8 cellular contexts compared by ENCODE assay signal in the genomic region with DNA sequence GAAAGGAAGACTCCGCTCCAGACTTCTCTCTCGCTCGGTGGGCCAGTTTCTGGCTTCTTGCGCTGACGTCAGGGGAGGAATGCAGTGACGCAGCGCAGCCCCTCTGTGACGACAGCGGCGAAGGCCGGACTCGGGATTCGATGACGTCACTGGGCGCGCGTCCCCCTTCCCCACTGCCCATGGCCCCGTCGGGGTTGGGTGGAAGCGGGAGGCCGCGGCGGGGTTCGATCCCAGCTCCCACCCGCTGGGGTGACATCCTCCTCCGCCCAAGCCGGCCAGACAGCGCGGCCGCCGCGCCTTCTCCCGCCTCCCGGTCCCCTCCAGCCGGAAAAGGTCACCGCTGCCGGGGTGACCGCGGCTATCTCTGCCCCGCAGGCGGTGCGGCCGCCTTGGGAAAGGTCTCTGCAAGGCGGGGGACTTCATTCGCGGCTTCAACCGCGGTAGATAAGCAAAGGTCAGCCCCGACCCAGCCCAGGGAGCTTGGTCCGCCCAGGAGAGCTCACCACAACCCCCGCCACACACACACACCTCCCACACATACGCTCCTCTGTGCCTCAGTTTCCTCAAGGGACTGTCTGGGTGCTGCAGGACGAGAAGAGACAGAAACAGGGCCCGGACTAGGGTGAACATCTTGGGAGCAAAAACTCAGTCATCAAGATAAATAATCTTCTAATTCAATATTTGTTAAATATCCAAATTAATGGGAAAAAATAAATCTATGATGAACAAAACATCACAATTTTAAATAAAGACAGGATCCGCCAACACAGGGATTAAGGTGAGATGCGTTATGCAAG. TPM values are rescaled to one million over a fixed set of nuclear protein-coding genes. Genes with fewer than 3 reads are reported as not detected.
A peak's percentile ranks its signal among the peaks of the same experiment; 100 is the strongest.
DNase-seq lines count a peak whose midpoint lies in the region; ATAC-seq, FAIRE-seq and TF ChIP-seq lines count a peak whose summit lies in the region.

No MANE protein-coding gene starts in this region.

- peak overlapping the region; percentile 94 to 97 for H3K27ac Mint-ChIP-seq in natural killer cell treated with Interleukin-12 subunit alpha and Interleukin-12 subunit beta and Interleukin-15 and Interleukin-18, amount 100 ng/mL, for 72 hours

- H3K9me3 ChIP-seq in SJSA1 (replicated peaks) (no peaks in the 10 kb centered on the region), endothelial cell of umbilical vein (replicated peaks; ENCODE audit: control insufficient read depth, insufficient read depth, low read length) (no peaks in the 10 kb centered on the region)

- peak; percentile 18 for ATAC-seq in GM18868 (IDR thresholded peaks at IDR 0.05; ENCODE audit: unreplicated experiment)
- ATAC-seq in HG03064 (IDR thresholded peaks at IDR 0.05; ENCODE audit: low read depth, unreplicated experiment): peak; percentile 23
- peak; percentile 47 to 58 for ATAC-seq in natural killer cell treated with Interleukin-12 subunit alpha and Interleukin-12 subunit beta and Interleukin-15 and Interleukin-18, amount 100 ng/mL, for 72 hours

- no peaks in the 10 kb centered on the region for H3K27me3 Mint-ChIP-seq in natural killer cell treated with Interleukin-12 subunit alpha and Interleukin-12 subunit beta and Interleukin-15 and Interleukin-18, amount 100 ng/mL, for 72 hours

- dilution Hi-C loops in endothelial cell of umbilical vein (cut with MboI; ENCODE audit: extremely low pct_ligation_motif_present, low sequenced_read_pairs): no loop called here

- POLR2A ChIA-PET in endothelial cell of umbilical vein (lab: Charles Lee): no interaction called here

- no peaks in the 10 kb centered on the region for H3K27me3 ChIP-seq in SJSA1 (replicated peaks)
- no peaks in the 10 kb centered on the region for H3K27me3 ChIP-seq in endothelial cell of umbilical vein (ENCODE audit: control insufficient read depth in 2 of 2, insufficient read depth in 2 of 2, low read length in 2 of 2)

- peak overlapping the region; percentile 81 for H2AFZ ChIP-seq in endothelial cell of umbilical vein (ENCODE audit: low read depth, low read length)

- TF ChIP-seq CTCF in C4-2B (conservative IDR thresholded peaks at IDR 0.05) (no peak), endothelial cell of umbilical vein (IDR thresholded peaks at IDR 0.05; ENCODE audit: extremely low read depth in 1 of 2, insufficient read depth in 1 of 2, low read depth in 1 of 2, low read length in 2 of 2) (no peak)

- H3K4me1 Mint-ChIP-seq in natural killer cell treated with Interleukin-12 subunit alpha and Interleukin-12 subunit beta and Interleukin-15 and Interleukin-18, amount 100 ng/mL, for 72 hours (ENCODE audit: low read depth in 2 of 2): peaks cover 23 to 33% of the 10 kb centered on the region in 2 donors

- peak overlapping the region; percentile 94 for H3K9ac ChIP-seq in endothelial cell of umbilical vein (replicated peaks; ENCODE audit: extremely low read depth, insufficient read depth, low read length)

- H3K36me3 ChIP-seq in SJSA1: no peaks in the 10 kb centered on the region
- H3K36me3 ChIP-seq in endothelial cell of umbilical vein (ENCODE audit: control insufficient read depth in 2 of 2, extremely low read depth in 1 of 2, insufficient read depth in 2 of 2, low read length in 2 of 2): no peaks in the 10 kb centered on the region

- BruUV-seq in endothelial cell of umbilical vein (replicated peaks; lab: Mats Ljungman, UMichigan): TSS peak; percentile 73

- H3K36me3 Mint-ChIP-seq in natural killer cell treated with Interleukin-12 subunit alpha and Interleukin-12 subunit beta and Interleukin-15 and Interleukin-18, amount 100 ng/mL, for 72 hours: no peaks in the 10 kb centered on the region

- peaks cover 8% of the 10 kb centered on the region for H3K79me2 ChIP-seq in endothelial cell of umbilical vein (ENCODE audit: control insufficient read depth, insufficient read depth, low read length)

- FAIRE-seq in endothelial cell of umbilical vein (lab: Jason Lieb, UNC): no peak

- no peaks in the 10 kb centered on the region for H3K9me3 Mint-ChIP-seq in natural killer cell treated with Interleukin-12 subunit alpha and Interleukin-12 subunit beta and Interleukin-15 and Interleukin-18, amount 100 ng/mL, for 72 hours

- DNase-seq in SJSA1 (ENCODE audit: low read depth in 1 of 2, low spot score in 2 of 2) (peak in 1 of 2 experiments; percentile 98), endothelial cell of umbilical vein (ENCODE audit: low read depth, low spot score) (no peak), putamen (ENCODE audit: low spot score) (no peak), activated gamma-delta T cell (lab: John Stamatoyannopoulos, UW) (no peak)
- no peak for DNase-seq in natural killer cell treated with Interleukin-12 subunit alpha and Interleukin-12 subunit beta and Interleukin-15 and Interleukin-18, amount 100 ng/mL, for 72 hours (ENCODE audit: low spot score)

- H3K9me1 ChIP-seq in endothelial cell of umbilical vein (replicated peaks; ENCODE audit: control insufficient read depth, extremely low read depth, insufficient read depth, low read length): no peaks in the 10 kb centered on the region

- peak; percentile 68 for TF ChIP-seq POLR2A in endothelial cell of umbilical vein (IDR thresholded peaks at IDR 0.05; ENCODE audit: low read depth, low read length)

- peak overlapping the region; percentile 62 for H3K4me2 ChIP-seq in endothelial cell of umbilical vein (ENCODE audit: insufficient read depth, low read length)

- H3K27ac ChIP-seq in C4-2B (peak overlapping the region; percentile 91), SJSA1 (peak overlapping the region; percentile 89), endothelial cell of umbilical vein (ENCODE audit: insufficient read depth, low read depth, low read length) (peak overlapping the region; percentile 91)

- CTCF ChIA-PET in endothelial cell of umbilical vein (lab: Charles Lee): interaction anchor here (0.6 to 2.9 kb wide), 8 partner anchors 10 to 75 kb away, joined by 3 to 11 read pairs (median 4); a partner anchor contains a TSS

- no peaks in the 10 kb centered on the region for H4K20me1 ChIP-seq in endothelial cell of umbilical vein (replicated peaks; ENCODE audit: control insufficient read depth, extremely low read depth, insufficient read depth, low read length)

- intact Hi-C loops in endothelial cell of umbilical vein (cut with micrococcal nuclease): loop anchor here (1.0 to 5.0 kb wide), 6 partner anchors 21 to 905 kb away; a partner anchor contains a TSS

- H3K4me3 ChIP-seq in SJSA1 (peak overlapping the region; percentile 61), endothelial cell of umbilical vein (replicated peaks in 1 of 3; ENCODE audit: insufficient read depth in 1 of 3, low read depth in 1 of 3, low read length in 3 of 3) (peak overlapping the region; percentile 35 to 73 (median 63))

- H3K4me3 Mint-ChIP-seq in natural killer cell treated with Interleukin-12 subunit alpha and Interleukin-12 subunit beta and Interleukin-15 and Interleukin-18, amount 100 ng/mL, for 72 hours: peak overlapping the region; percentile 95

- peaks cover 8% of the 10 kb centered on the region for H3K4me1 ChIP-seq in SJSA1 (replicated peaks)
- peaks cover 20% of the 10 kb centered on the region for H3K4me1 ChIP-seq in endothelial cell of umbilical vein (ENCODE audit: control insufficient read depth, extremely low read depth, insufficient read depth, low read length)

RNA-seq across cellular contexts. Expression of a gene that starts 0.8 kb away (rescaled TPM):
- total RNA-seq in SJSA1 (2014; rRNA removed; shearing (Covaris generic)): 2.6 and 3.6 TPM in 2 replicates
- total RNA-seq in endothelial cell of umbilical vein: 14.4 and 14.7 TPM in 2 replicates
- polyA plus RNA-seq in endothelial cell of umbilical vein: 2.2 and 2.3 TPM in 2 replicates
- polyA plus RNA-seq in endothelial cell of umbilical vein (2011; cell fraction: cytosol; rRNA removed): 1.5 and 1.8 TPM in 2 replicates
- 5.0 and 6.1 TPM in 2 replicates for polyA plus RNA-seq in endothelial cell of umbilical vein (2011; cell fraction: nucleus; rRNA removed)
- polyA plus RNA-seq in endothelial cell of umbilical vein (2012): 4.5 and 6.4 TPM in 2 replicates
- polyA minus RNA-seq in endothelial cell of umbilical vein: 2.0 and 2.7 TPM in 2 replicates
- 8.4 TPM for polyA minus RNA-seq in endothelial cell of umbilical vein (2011; cell fraction: cytosol; rRNA and poly(A)+ RNA removed)
- polyA minus RNA-seq in endothelial cell of umbilical vein (2011; cell fraction: nucleus; rRNA and poly(A)+ RNA removed): 2.3 and 7.0 TPM in 2 replicates
- 10 to 100 TPM; 13.4 to 16.4 TPM for total RNA-seq in natural killer cell treated with Interleukin-12 subunit alpha and Interleukin-12 subunit beta and Interleukin-15 and Interleukin-18, amount 100 ng/mL, for 72 hours

RNA-seq across cellular contexts. Expression of a gene that starts 21.0 kb away (rescaled TPM):
- not detected in 2 replicates for total RNA-seq in SJSA1 (2014; rRNA removed; shearing (Covaris generic))
- not detected in 2 replicates for total RNA-seq in endothelial cell of umbilical vein
- not detected in 2 replicates for polyA plus RNA-seq in endothelial cell of umbilical vein
- polyA plus RNA-seq in endothelial cell of umbilical vein (2011; cell fraction: cytosol; rRNA removed): not detected in 2 replicates
- polyA plus RNA-seq in endothelial cell of umbilical vein (2011; cell fraction: nucleus; rRNA removed): not detected in 2 replicates
- not detected in 2 replicates for polyA plus RNA-seq in endothelial cell of umbilical vein (2012)
- not detected in 2 replicates for polyA minus RNA-seq in endothelial cell of umbilical vein
- not detected for polyA minus RNA-seq in endothelial cell of umbilical vein (2011; cell fraction: cytosol; rRNA and poly(A)+ RNA removed)
- polyA minus RNA-seq in endothelial cell of umbilical vein (2011; cell fraction: nucleus; rRNA and poly(A)+ RNA removed): not detected in 2 replicates
- total RNA-seq in natural killer cell treated with Interleukin-12 subunit alpha and Interleukin-12 subunit beta and Interleukin-15 and Interleukin-18, amount 100 ng/mL, for 72 hours: not detected

RNA-seq across cellular contexts. Expression of a gene that starts 24.6 kb away (rescaled TPM):
- total RNA-seq in SJSA1 (2014; rRNA removed; shearing (Covaris generic)): 2.0 and 4.0 TPM in 2 replicates
- 3.7 and 4.5 TPM in 2 replicates for total RNA-seq in endothelial cell of umbilical vein
- 1.6 and 1.8 TPM in 2 replicates for polyA plus RNA-seq in endothelial cell of umbilical vein
- polyA plus RNA-seq in endothelial cell of umbilical vein (2011; cell fraction: cytosol; rRNA removed): 1.6 and 1.9 TPM in 2 replicates
- 0.86 and 1.1 TPM in 2 replicates for polyA plus RNA-seq in endothelial cell of umbilical vein (2011; cell fraction: nucleus; rRNA removed)
- 2.1 and 2.4 TPM in 2 replicates for polyA plus RNA-seq in endothelial cell of umbilical vein (2012)
- 1.1 and 1.8 TPM in 2 replicates for polyA minus RNA-seq in endothelial cell of umbilical vein
- polyA minus RNA-seq in endothelial cell of umbilical vein (2011; cell fraction: cytosol; rRNA and poly(A)+ RNA removed): 8.2 TPM
- polyA minus RNA-seq in endothelial cell of umbilical vein (2011; cell fraction: nucleus; rRNA and poly(A)+ RNA removed): 0.14 and 0.38 TPM in 2 replicates
- 10 to 100 TPM; 34.9 to 44.0 TPM for total RNA-seq in natural killer cell treated with Interleukin-12 subunit alpha and Interleukin-12 subunit beta and Interleukin-15 and Interleukin-18, amount 100 ng/mL, for 72 hours

RNA-seq across cellular contexts. Expression of a gene that starts 54.7 kb away (rescaled TPM):
- total RNA-seq in SJSA1 (2014; rRNA removed; shearing (Covaris generic)): 28.2 and 29.1 TPM in 2 replicates
- 42.4 and 47.9 TPM in 2 replicates for total RNA-seq in endothelial cell of umbilical vein
- polyA plus RNA-seq in endothelial cell of umbilical vein: 41.9 and 50.5 TPM in 2 replicates
- polyA plus RNA-seq in endothelial cell of umbilical vein (2011; cell fraction: cytosol; rRNA removed): 17.5 and 25.6 TPM in 2 replicates
- polyA plus RNA-seq in endothelial cell of umbilical vein (2011; cell fraction: nucleus; rRNA removed): 124 and 130 TPM in 2 replicates
- polyA plus RNA-seq in endothelial cell of umbilical vein (2012): 25.6 and 28.5 TPM in 2 replicates
- 32.7 and 34.6 TPM in 2 replicates for polyA minus RNA-seq in endothelial cell of umbilical vein
- 11.8 TPM for polyA minus RNA-seq in endothelial cell of umbilical vein (2011; cell fraction: cytosol; rRNA and poly(A)+ RNA removed)
- polyA minus RNA-seq in endothelial cell of umbilical vein (2011; cell fraction: nucleus; rRNA and poly(A)+ RNA removed): 27.6 and 31.1 TPM in 2 replicates
- total RNA-seq in natural killer cell treated with Interleukin-12 subunit alpha and Interleukin-12 subunit beta and Interleukin-15 and Interleukin-18, amount 100 ng/mL, for 72 hours: 100 to 1,000 TPM in 1 of 2 donors, 10 to 100 TPM in 1; 62.0 to 107 TPM

RNA-seq across cellular contexts. Expression of a gene that starts 54.9 kb away (rescaled TPM):
- not detected in 2 replicates for total RNA-seq in SJSA1 (2014; rRNA removed; shearing (Covaris generic))
- total RNA-seq in endothelial cell of umbilical vein: 0.31 TPM in 1 of 2 replicates, not detected in the other
- polyA plus RNA-seq in endothelial cell of umbilical vein: 0.08 TPM in 2 replicates
- 0.03 and 0.06 TPM in 2 replicates for polyA plus RNA-seq in endothelial cell of umbilical vein (2011; cell fraction: cytosol; rRNA removed)
- polyA plus RNA-seq in endothelial cell of umbilical vein (2011; cell fraction: nucleus; rRNA removed): not detected in 2 replicates
- 0.28 TPM in 1 of 2 replicates, not detected in the other for polyA plus RNA-seq in endothelial cell of umbilical vein (2012)
- not detected in 2 replicates for polyA minus RNA-seq in endothelial cell of umbilical vein
- not detected for polyA minus RNA-seq in endothelial cell of umbilical vein (2011; cell fraction: cytosol; rRNA and poly(A)+ RNA removed)
- polyA minus RNA-seq in endothelial cell of umbilical vein (2011; cell fraction: nucleus; rRNA and poly(A)+ RNA removed): not detected in 2 replicates
- total RNA-seq in natural killer cell treated with Interleukin-12 subunit alpha and Interleukin-12 subunit beta and Interleukin-15 and Interleukin-18, amount 100 ng/mL, for 72 hours: not detected
